ENCODE assay signal across 3 cellular contexts in the genomic region with DNA sequence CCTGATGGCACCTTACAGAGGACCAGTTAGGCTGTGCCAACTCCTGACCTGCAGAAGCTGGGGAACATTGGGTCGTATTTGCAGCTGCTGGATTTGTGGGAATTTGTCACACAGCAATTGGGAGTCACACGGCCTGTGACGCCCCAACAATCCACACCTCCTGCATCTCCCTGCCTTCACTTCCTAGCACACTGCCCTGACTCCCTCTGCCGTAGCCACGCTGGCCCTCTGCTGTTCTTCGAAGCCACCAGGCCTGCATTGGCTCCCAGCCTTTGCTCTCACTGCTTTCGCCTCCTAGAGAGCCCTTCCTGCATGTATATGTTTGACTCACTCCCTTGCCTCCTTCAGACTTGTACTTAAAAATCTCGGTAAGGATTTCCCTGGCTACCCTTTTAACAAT. TPM values are rescaled to one million over a fixed set of nuclear protein-coding genes. Genes with fewer than 3 reads are reported as not detected.
"Had no signal": no experiment of that assay in that cellular context is flagged by ENCODE, and none has a peak within 500 bp of the region (broad histone marks: within the 10 kb centered on the region; RNA-seq: fewer than 3 reads in every experiment).

No MANE protein-coding gene starts in this region.

RNA-seq across cellular contexts. Expression of a gene that starts 22.2 kb away (rescaled TPM):
- total RNA-seq: activated B cell treated with CpG ODN at 0.5 μM for 24 hours; activated CD4-positive, alpha-beta T cell treated with anti-CD3 and anti-CD28 coated beads, Interleukin-2, amount 10 ng/mL, durations not matched to agents 7 days and 5 days; chondrocyte had no signal
